1 cellular context compared by ENCODE assay signal in the genomic region with DNA sequence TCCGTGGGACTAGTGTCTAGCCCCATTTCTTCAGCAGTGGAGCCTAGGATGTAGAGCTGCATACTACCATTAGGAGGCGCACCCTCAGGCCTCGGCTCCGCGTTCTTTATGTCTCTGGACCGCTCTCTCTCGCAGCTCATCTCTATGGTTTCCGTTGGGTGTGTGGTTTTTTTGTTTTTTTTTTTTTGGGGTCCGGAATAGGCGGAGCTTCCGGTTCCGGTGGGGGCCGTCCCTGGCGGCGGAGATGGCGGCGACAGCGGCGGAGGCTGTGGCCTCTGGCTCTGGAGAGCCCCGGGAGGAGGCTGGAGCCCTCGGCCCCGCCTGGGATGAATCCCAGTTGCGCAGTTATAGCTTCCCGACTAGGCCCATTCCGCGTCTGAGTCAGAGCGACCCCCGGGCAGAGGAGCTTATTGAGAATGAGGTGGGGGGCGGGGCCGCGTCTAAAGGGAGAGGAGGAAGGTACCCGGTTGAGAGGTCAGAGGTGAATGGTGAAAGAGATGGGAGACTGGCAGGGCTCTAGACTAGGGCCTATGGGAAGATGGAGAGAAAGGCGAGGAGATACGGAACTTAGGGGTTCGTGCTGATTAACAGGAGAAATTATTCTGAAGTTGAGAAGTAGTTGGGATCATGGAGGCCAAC.
TF ChIP-seq lines count a peak whose summit lies in the region.

A gene (plus strand): TSS at position 229 of the 639 bp plus-strand sequence. CDS start 16 bp downstream, at position 245.

TF ChIP-seq in HCT116, 20 proteins besides CTCF, POLR2A, EP300 and RAD21 (continued from another document):
- peak; percentile 93 for TF ChIP-seq POLR2AphosphoS5 (IDR thresholded peaks at IDR 0.05; ENCODE audit: low read depth, low read length)
- TF ChIP-seq, protein P1, sequence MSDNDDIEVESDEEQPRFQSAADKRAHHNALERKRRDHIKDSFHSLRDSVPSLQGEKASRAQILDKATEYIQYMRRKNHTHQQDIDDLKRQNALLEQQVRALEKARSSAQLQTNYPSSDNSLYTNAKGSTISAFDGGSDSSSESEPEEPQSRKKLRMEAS (IDR thresholded peaks at IDR 0.05): peak; percentile 65; the same call in 1 of the 2 replicates
- no peak for TF ChIP-seq EZH2 (IDR thresholded peaks at IDR 0.05)
- TF ChIP-seq FOSL1 (IDR thresholded peaks at IDR 0.05; ENCODE audit: low read depth): no peak
- TF ChIP-seq EGR1 (IDR thresholded peaks at IDR 0.05; ENCODE audit: low read depth): no peak; the same call in 1 of the 2 replicates
- no peak for TF ChIP-seq JUND (IDR thresholded peaks at IDR 0.05)
- peak; percentile 95 for TF ChIP-seq CBX3 (IDR thresholded peaks at IDR 0.05; ENCODE audit: low read depth)
- TF ChIP-seq CEBPB (IDR thresholded peaks at IDR 0.05; ENCODE audit: low read depth): no peak
- peak; percentile 72 for TF ChIP-seq SP1 (IDR thresholded peaks at IDR 0.05; ENCODE audit: low read depth)
- TF ChIP-seq SIN3A (IDR thresholded peaks at IDR 0.05; ENCODE audit: low read depth): no peak
- TF ChIP-seq EZH2phosphoT487 (IDR thresholded peaks at IDR 0.05; ENCODE audit: borderline replicate concordance): no peak
- no peak; the same call in 1 of the 2 replicates for TF ChIP-seq ELF1 (IDR thresholded peaks at IDR 0.05; ENCODE audit: borderline replicate concordance, low read depth)
- TF ChIP-seq, protein P2, sequence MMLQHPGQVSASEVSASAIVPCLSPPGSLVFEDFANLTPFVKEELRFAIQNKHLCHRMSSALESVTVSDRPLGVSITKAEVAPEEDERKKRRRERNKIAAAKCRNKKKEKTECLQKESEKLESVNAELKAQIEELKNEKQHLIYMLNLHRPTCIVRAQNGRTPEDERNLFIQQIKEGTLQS (IDR thresholded peaks at IDR 0.05): no peak
